Comparison of ENCODE assay signal across 8 cellular contexts in genomic region chr4:78057600-78058560, GRCh38. TPM values are rescaled to one million over a fixed set of nuclear protein-coding genes. Genes with fewer than 3 reads are reported as not detected.
A peak's percentile ranks its signal among the peaks of the same experiment; 100 is the strongest.
DNase-seq lines count a peak whose midpoint lies in the region; ATAC-seq and TF ChIP-seq lines count a peak whose summit lies in the region.

No MANE protein-coding gene starts in this region.

- no peaks in the 10 kb centered on the region for H3K36me3 ChIP-seq in MM.1S (replicated peaks; ENCODE audit: insufficient read depth, low read length)
- no peaks in the 10 kb centered on the region for H3K36me3 ChIP-seq in neural cell (ENCODE audit: insufficient read depth, low read length)

- peaks cover 0 to 2% of the 10 kb centered on the region in 2 donors for H3K36me3 Mint-ChIP-seq in activated T-cell treated with anti-CD3 and anti-CD28 coated beads, Interleukin-2, amount 50 U/mL, for 72 hours (ENCODE audit: insufficient read depth in 2 of 2)

- no peaks in the 10 kb centered on the region for H3K4me1 ChIP-seq in MM.1S (ENCODE audit: low read length)

- H3K79me2 ChIP-seq in MM.1S (ENCODE audit: low read length) (no peaks in the 10 kb centered on the region), neural cell (replicated peaks; ENCODE audit: insufficient read depth, low read length) (no peaks in the 10 kb centered on the region)

- H3K4me2 ChIP-seq in MM.1S (ENCODE audit: low read depth, low read length): peak overlapping the region; percentile 97
- H3K4me2 ChIP-seq in neural cell (ENCODE audit: low read length): peak overlapping the region; percentile 90

- H3K9ac ChIP-seq in MM.1S (ENCODE audit: low read length) (peak overlapping the region; percentile 20; the same call in 1 of the 2 replicates), neural cell (ENCODE audit: low read length) (peak overlapping the region; percentile 55)

- H3K9me3 ChIP-seq in MM.1S (replicated peaks; ENCODE audit: insufficient read depth, low read length): no peaks in the 10 kb centered on the region
- H3K9me3 ChIP-seq in neural cell (ENCODE audit: low read length): no peaks in the 10 kb centered on the region

- TF ChIP-seq RAD21 in neural cell (conservative IDR thresholded peaks at IDR 0.05): no peak

- H3K27me3 Mint-ChIP-seq in activated T-cell treated with anti-CD3 and anti-CD28 coated beads, Interleukin-2, amount 50 U/mL, for 72 hours (ENCODE audit: low read depth): peaks cover 77% of the 10 kb centered on the region

- H3K4me1 Mint-ChIP-seq in activated T-cell treated with anti-CD3 and anti-CD28 coated beads, Interleukin-2, amount 50 U/mL, for 72 hours (ENCODE audit: low read depth): peaks cover 33% of the 10 kb centered on the region

- H3K27ac Mint-ChIP-seq in activated T-cell treated with anti-CD3 and anti-CD28 coated beads, Interleukin-2, amount 50 U/mL, for 72 hours: no peak overlapping the region

- H4K20me1 ChIP-seq in MM.1S (ENCODE audit: insufficient read depth, low read length): no peaks in the 10 kb centered on the region
- no peaks in the 10 kb centered on the region for H4K20me1 ChIP-seq in neural cell (ENCODE audit: insufficient read depth)

- peak overlapping the region; percentile 79 to 98 for H3K4me3 Mint-ChIP-seq in activated T-cell treated with anti-CD3 and anti-CD28 coated beads, Interleukin-2, amount 50 U/mL, for 72 hours

- DNase-seq in stimulated activated CD4-positive, alpha-beta T cell treated with anti-CD3 and anti-CD28 coated beads, Interleukin-12 subunit alpha, Interleukin-12 subunit beta, amount 100 ng/mL, for 4 hours: peak; percentile 26
- no peak for DNase-seq in stimulated activated CD4-positive, alpha-beta T cell treated with anti-CD3 and anti-CD28 coated beads, Interleukin-4, amount 100 ng/mL, for 24 hours
- DNase-seq in MM.1S (peak; percentile 33), foreskin fibroblast (peak; percentile 41 to 79), DMS153 (lab: John Stamatoyannopoulos, UW) (no peak)
- DNase-seq in activated T-cell treated with anti-CD3 and anti-CD28 coated beads, Interleukin-2, amount 50 U/mL, for 72 hours: peak; percentile 52 to 53

- peak; percentile 56 to 58 for ATAC-seq in activated T-cell treated with anti-CD3 and anti-CD28 coated beads, Interleukin-2, amount 50 U/mL, for 72 hours (replicated peaks in 1 of 2)
- no peak for ATAC-seq in HG02798 (IDR thresholded peaks at IDR 0.05; ENCODE audit: poor library complexity, unreplicated experiment)

- H3K27ac ChIP-seq in MM.1S (ENCODE audit: low read length): no peak overlapping the region
- H3K27ac ChIP-seq in neural cell (ENCODE audit: low read length): no peak overlapping the region

- H3K4me3 ChIP-seq in MM.1S (ENCODE audit: low read length) (peak overlapping the region; percentile 77), foreskin fibroblast (ENCODE audit: low read depth in 1 of 2, low read length in 2 of 2) (peak overlapping the region; percentile 74 to 77), neural cell (ENCODE audit: low read length) (peak overlapping the region; percentile 86)

- H3K27me3 ChIP-seq in MM.1S (replicated peaks; ENCODE audit: insufficient read depth, low read length): 0 out of 2 replicates have a peak, but pooled peaks cover 4% of the 10 kb centered on the region
- peaks cover 13% of the 10 kb centered on the region for H3K27me3 ChIP-seq in neural cell (ENCODE audit: insufficient read depth, low read depth, low read length)

- H3K9me2 ChIP-seq in MM.1S (replicated peaks; ENCODE audit: insufficient read depth, low read length) (no peaks in the 10 kb centered on the region), neural cell (ENCODE audit: insufficient read depth, low read length) (no peaks in the 10 kb centered on the region)

- H2AFZ ChIP-seq in MM.1S (ENCODE audit: low read length) (peak overlapping the region; percentile 59), neural cell (ENCODE audit: low read depth, low read length) (peak overlapping the region; percentile 37)

- H3K9me3 Mint-ChIP-seq in activated T-cell treated with anti-CD3 and anti-CD28 coated beads, Interleukin-2, amount 50 U/mL, for 72 hours: no peaks in the 10 kb centered on the region

- no peak for TF ChIP-seq CTCF in MM.1S (IDR thresholded peaks at IDR 0.05; ENCODE audit: low read length)
- no peak for TF ChIP-seq CTCF in foreskin fibroblast (IDR thresholded peaks at IDR 0.05; ENCODE audit: low read depth, low read length)
- TF ChIP-seq CTCF in neural cell (IDR thresholded peaks at IDR 0.05; ENCODE audit: poor library complexity, severe bottlenecking): no peak

- no peak for TF ChIP-seq EP300 in neural cell (conservative IDR thresholded peaks at IDR 0.05; ENCODE audit: poor library complexity, severe bottlenecking)

- H3F3A ChIP-seq in MM.1S (ENCODE audit: insufficient read depth, low read length): no peaks in the 10 kb centered on the region
- peaks cover 4% of the 10 kb centered on the region for H3F3A ChIP-seq in neural cell (ENCODE audit: insufficient read depth, low read length, poor library complexity, severe bottlenecking)

TF ChIP-seq in neural cell, 6 proteins besides CTCF, POLR2A, EP300 and RAD21:
- TF ChIP-seq EZH2 (IDR thresholded peaks at IDR 0.05; ENCODE audit: borderline replicate concordance, insufficient read depth, low read length, poor library complexity, severe bottlenecking): no peak
- peak; percentile 19 for TF ChIP-seq SMC3 (conservative IDR thresholded peaks at IDR 0.05; ENCODE audit: poor library complexity)
TF ChIP-seq in neural cell: peak in this region for 1.

RNA-seq across cellular contexts. Expression of gene FRAS1, which starts 0.8 kb away (rescaled TPM):
- total RNA-seq in activated T-cell treated with anti-CD3 and anti-CD28 coated beads, Interleukin-2, amount 50 U/mL, for 72 hours: under 1 TPM; 0.07 to 0.10 TPM
- polyA plus RNA-seq in neural cell: 2.8 and 3.5 TPM in 2 replicates
- 9.0 and 12.6 TPM in 2 replicates for polyA minus RNA-seq in neural cell

Comparison
In these comparisons a context has a peak if more than half of its experiments do, and no peak if none do; other contexts are left out.
1. DNase-seq: peak in stimulated activated CD4-positive, alpha-beta T cell treated with anti-CD3 and anti-CD28 coated beads, Interleukin-12 subunit alpha, Interleukin-12 subunit beta, amount 100 ng/mL, for 4 hours (single experiment), MM.1S (single experiment), activated T-cell treated with anti-CD3 and anti-CD28 coated beads, Interleukin-2, amount 50 U/mL, for 72 hours (2 of 2) and foreskin fibroblast (2 of 2); none in stimulated activated CD4-positive, alpha-beta T cell treated with anti-CD3 and anti-CD28 coated beads, Interleukin-4, amount 100 ng/mL, for 24 hours (single experiment) and DMS153 (single experiment).
2. Peak in every context shown above with its lines, with median percentiles within 50 percentile points of each other: H3K4me3 ChIP-seq.